21 cellular contexts compared by ENCODE assay signal in genomic region chr17:27627514-27627913, GRCh38. TPM values are rescaled to one million over a fixed set of nuclear protein-coding genes. Genes with fewer than 3 reads are reported as not detected.
A peak's percentile ranks its signal among the peaks of the same experiment; 100 is the strongest.
DNase-seq lines count a peak whose midpoint lies in the region; ATAC-seq, FAIRE-seq and TF ChIP-seq lines count a peak whose summit lies in the region.
"Had no signal": no experiment of that assay in that cellular context is flagged by ENCODE, and none has a peak within 500 bp of the region (broad histone marks: within the 10 kb centered on the region; RNA-seq: fewer than 3 reads in every experiment).

No MANE protein-coding gene starts in this region.

- no peak overlapping the region for H3K27ac ChIP-seq in K562 (ENCODE audit: extremely low read depth, low read depth, low read length)

- peaks cover 46% of the 10 kb centered on the region for H3K4me1 Mint-ChIP-seq in activated naive CD4-positive, alpha-beta T cell treated with anti-CD3 and anti-CD28 coated beads, Interleukin-2, amount 10 ng/mL, durations not matched to agents 7 days and 5 days
- H3K4me1 Mint-ChIP-seq in progenitor cell of endocrine pancreas (ENCODE audit: low read depth): no peaks in the 10 kb centered on the region

- POLR2A ChIA-PET in K562 (lab: Yijun Ruan, JAX): interaction anchor here (0.8 kb wide), 1 partner anchor 309 kb away, joined by 5 read pairs; no protein-coding TSS in a partner anchor

- no peak overlapping the region for H3K4me3 ChIP-seq in K562
- H3K4me3 ChIP-seq: GM12878, GM23338 had no signal

- no peaks in the 10 kb centered on the region for H3K79me2 ChIP-seq in K562 (ENCODE audit: control insufficient read depth, insufficient read depth, low read length)

- CTCF ChIA-PET in activated naive CD4-positive, alpha-beta T cell treated with anti-CD3 and anti-CD28 coated beads, Interleukin-2, amount 10 ng/mL, durations not matched to agents 7 days and 5 days (lab: Charles Lee): interaction anchor here (1.5 kb wide), 1 partner anchor 18 kb away, joined by 3 read pairs; no protein-coding TSS in a partner anchor
- CTCF ChIA-PET in K562 (lab: Yijun Ruan, JAX; ENCODE audit: low intra/inter-chr PET ratio): no interaction called here

- DNase-seq in activated naive CD4-positive, alpha-beta T cell treated with anti-CD3 and anti-CD28 coated beads, Interleukin-2, amount 10 ng/mL, durations not matched to agents 7 days and 5 days: no peak
- no peak for DNase-seq in activated naive CD4-positive, alpha-beta T cell treated with Interleukin-2 at 50 U/mL for 16 hours
- DNase-seq in D341Med (ENCODE audit: low spot score): peak; percentile 21
- no peak for DNase-seq in K562 (ENCODE audit: extremely low read depth in 1 of 4, low spot score in 3 of 4)
- DNase-seq in progenitor cell of endocrine pancreas (ENCODE audit: low spot score, unreplicated experiment): no peak
- no peak for DNase-seq in HuH-7 (ENCODE audit: low spot score)
- DNase-seq: C1 segment of cervical spinal cord; Caco-2; CD8-positive, alpha-beta T cell; DMS 273 treated with DMSO at 0.1 percent for 48 hours; DMS79; EL; GDM1; H9 had no signal

- TF ChIP-seq EP300 in K562 (IDR thresholded peaks at IDR 0.05; ENCODE audit: low read length): no peak

- no peaks in the 10 kb centered on the region; the same call in 1 of the 2 replicates for H4K20me1 ChIP-seq in K562 (replicated peaks; ENCODE audit: control insufficient read depth, insufficient read depth, low read length)

- H3K9ac ChIP-seq in K562 (ENCODE audit: insufficient read depth in 1 of 2, low read depth in 2 of 2, low read length in 2 of 2): no peak overlapping the region

- no peaks in the 10 kb centered on the region for H3K9me3 Mint-ChIP-seq in activated naive CD4-positive, alpha-beta T cell treated with anti-CD3 and anti-CD28 coated beads, Interleukin-2, amount 10 ng/mL, durations not matched to agents 7 days and 5 days
- H3K9me3 Mint-ChIP-seq in progenitor cell of endocrine pancreas (ENCODE audit: low read depth): no peaks in the 10 kb centered on the region
- H3K9me3 Mint-ChIP-seq: CD8-positive, alpha-beta T cell; H9 had no signal

- BruUV-seq in K562 (replicated peaks; lab: Mats Ljungman, UMichigan): no TSS peak

- H2AFZ ChIP-seq in K562 (ENCODE audit: low read depth, low read length): no peak overlapping the region
- H2AFZ ChIP-seq: GM23338 had no signal

- H3K4me2 ChIP-seq in K562 (ENCODE audit: insufficient read depth, low read length): no peak overlapping the region
- H3K4me2 ChIP-seq: GM23338 had no signal

- in situ Hi-C loops in K562 (cut with MboI): no loop called here

- no peak overlapping the region for H3K4me3 Mint-ChIP-seq in activated naive CD4-positive, alpha-beta T cell treated with anti-CD3 and anti-CD28 coated beads, Interleukin-2, amount 10 ng/mL, durations not matched to agents 7 days and 5 days
- H3K4me3 Mint-ChIP-seq in progenitor cell of endocrine pancreas (ENCODE audit: low read depth): no peak overlapping the region
- H3K4me3 Mint-ChIP-seq: CD8-positive, alpha-beta T cell; GM23338; H9 had no signal

- H3K27me3 Mint-ChIP-seq in activated naive CD4-positive, alpha-beta T cell treated with anti-CD3 and anti-CD28 coated beads, Interleukin-2, amount 10 ng/mL, durations not matched to agents 7 days and 5 days: no peaks in the 10 kb centered on the region
- H3K27me3 Mint-ChIP-seq in progenitor cell of endocrine pancreas: no peaks in the 10 kb centered on the region

- no peaks in the 10 kb centered on the region for H3K9me1 ChIP-seq in K562 (ENCODE audit: control insufficient read depth, insufficient read depth, low read length)

- TF ChIP-seq CTCF in K562 (IDR thresholded peaks at IDR 0.05 in 2 of 3, conservative IDR thresholded peaks at IDR 0.05 in 1 of 3; ENCODE audit: insufficient read depth in 2 of 3, low read depth in 1 of 3, low read length in 3 of 3) (no peak), progenitor cell of endocrine pancreas (IDR thresholded peaks at IDR 0.05; ENCODE audit: unreplicated experiment) (no peak)

- no peak for TF ChIP-seq POLR2A in K562 (conservative IDR thresholded peaks at IDR 0.05)

- no peak for FAIRE-seq in K562 (lab: Jason Lieb, UNC)
- FAIRE-seq: D721Med, GM12878, GM18507 had no signal

- peaks cover 37% of the 10 kb centered on the region; the same call in 2 of the 3 replicates for H3K36me3 ChIP-seq in K562 (ENCODE audit: control insufficient read depth, insufficient read depth, low read length)

- H3K9me3 ChIP-seq in K562 (replicated peaks; ENCODE audit: control insufficient read depth, insufficient read depth, low read depth, low read length): no peaks in the 10 kb centered on the region
- H3K9me3 ChIP-seq: Caco-2 had no signal

- no peaks in the 10 kb centered on the region for H3K27me3 ChIP-seq in K562 (ENCODE audit: control insufficient read depth in 2 of 2, insufficient read depth in 2 of 2, low read length in 2 of 2)

- peak overlapping the region; percentile 47 for H3K27ac Mint-ChIP-seq in activated naive CD4-positive, alpha-beta T cell treated with anti-CD3 and anti-CD28 coated beads, Interleukin-2, amount 10 ng/mL, durations not matched to agents 7 days and 5 days
- peak overlapping the region; percentile 38 for H3K27ac Mint-ChIP-seq in progenitor cell of endocrine pancreas
- H3K27ac Mint-ChIP-seq: CD8-positive, alpha-beta T cell; GM23338; H9 had no signal

- ATAC-seq in K562 (no peak; the same call in 1 of the 3 replicates), HG02852 (IDR thresholded peaks at IDR 0.05; ENCODE audit: unreplicated experiment) (no peak), SK-N-SH treated with all-trans-retinoic acid at 6 μM for 48 hours (no peak)
- ATAC-seq: CD8-positive, alpha-beta T cell; GM12878; GM23338; HCT116 had no signal

- intact Hi-C loops in K562 (cut with micrococcal nuclease): no loop called here

- H3K4me1 ChIP-seq in K562 (replicated peaks in 1 of 2; ENCODE audit: control insufficient read depth in 2 of 2, insufficient read depth in 2 of 2, low read length in 2 of 2): peaks cover 2 to 13% of the 10 kb centered on the region in 2 experiments
- H3K4me1 ChIP-seq: Caco-2 had no signal

- 83% methylated on average over 10 of the region's 10 CpGs for WGBS in K562 (ENCODE audit: insufficient coverage, low coverage, missing lambda C conversion rate)

- TF ChIP-seq RAD21 in K562 (CRISPR knock-in tag; conservative IDR thresholded peaks at IDR 0.05 in 1 of 2, IDR thresholded peaks at IDR 0.05 in 1 of 2): no peak

- peaks cover 35% of the 10 kb centered on the region for H3K36me3 Mint-ChIP-seq in activated naive CD4-positive, alpha-beta T cell treated with anti-CD3 and anti-CD28 coated beads, Interleukin-2, amount 10 ng/mL, durations not matched to agents 7 days and 5 days
- peaks cover 7% of the 10 kb centered on the region for H3K36me3 Mint-ChIP-seq in progenitor cell of endocrine pancreas (ENCODE audit: insufficient read depth)

TF ChIP-seq in K562, 482 proteins besides CTCF, POLR2A, EP300 and RAD21 (continues in another document):
- TF ChIP-seq ZNF639 (CRISPR knock-in tag; conservative IDR thresholded peaks at IDR 0.05 in 1 of 2, IDR thresholded peaks at IDR 0.05 in 1 of 2) (no peak), DACH1 (IDR thresholded peaks at IDR 0.05; ENCODE audit: partially characterized antibody) (no peak), POLR2AphosphoS5 (IDR thresholded peaks at IDR 0.05; ENCODE audit: control insufficient read depth, insufficient read depth, low read depth, low read length) (no peak)

TF ChIP-seq in SK-N-SH treated with all-trans-retinoic acid at 6 μM for 48 hours, 23 proteins besides CTCF, POLR2A, EP300 and RAD21 (continues in another document):
- TF ChIP-seq TCF4 (CRISPR knock-in tag; IDR thresholded peaks at IDR 0.05; ENCODE audit: borderline replicate concordance) (no peak), TOX (CRISPR knock-in tag; IDR thresholded peaks at IDR 0.05; ENCODE audit: borderline replicate concordance) (no peak), ZFP30 (CRISPR knock-in tag; IDR thresholded peaks at IDR 0.05) (no peak), ARNTL (CRISPR knock-in tag; IDR thresholded peaks at IDR 0.05; ENCODE audit: borderline replicate concordance, low read depth) (no peak), CSDC2 (CRISPR knock-in tag; IDR thresholded peaks at IDR 0.05) (no peak), SNAI2 (CRISPR knock-in tag; IDR thresholded peaks at IDR 0.05) (no peak), ZC3H10 (CRISPR knock-in tag; IDR thresholded peaks at IDR 0.05) (no peak), ESRRG (CRISPR knock-in tag; IDR thresholded peaks at IDR 0.05) (no peak), PATZ1 (CRISPR knock-in tag; IDR thresholded peaks at IDR 0.05; ENCODE audit: borderline replicate concordance) (no peak)

RNA-seq across cellular contexts. Expression of gene LGALS9, which starts 3.5 kb away (rescaled TPM):
- total RNA-seq in K562 (2011; cell fraction: chromatin; rRNA removed; ENCODE audit: low replicate concordance): 22.6 and 54.0 TPM in 2 replicates
- total RNA-seq in K562 (2011; cell fraction: nucleolus; rRNA removed): 22.5 and 24.7 TPM in 2 replicates
- 26.1 and 40.6 TPM in 2 replicates for total RNA-seq in K562 (2011; cell fraction: nucleoplasm; rRNA removed)
- total RNA-seq in K562 (2014; rRNA removed) (2.8 and 3.0 TPM in 2 replicates), K562 (2014; rRNA removed; fragmentation: Illumina TruSeq; extraction: Trizol) (1.7 and 2.0 TPM in 2 replicates), K562 (2015; rRNA removed; fragmentation: Illumina TruSeq; extraction: Trizol) (3.7 and 4.8 TPM in 2 replicates), K562 (2021) (4.6 and 5.0 TPM in 2 replicates), progenitor cell of endocrine pancreas (2.1 and 3.1 TPM in 2 replicates)
- polyA plus RNA-seq in K562 (2011; rRNA removed) (1.5 and 7.3 TPM in 2 replicates), K562 (2014; fragmentation: Illumina TruSeq; extraction: Trizol) (3.8 and 5.8 TPM in 2 replicates), K562 (2014; fragmentation: Nextera tagmentation; extraction: Ambion mirVana) (under 1 TPM; 0.45 to 0.77 TPM), K562 (2014; rRNA removed) (5.6 and 6.9 TPM in 2 replicates)
- polyA plus RNA-seq in K562 (2011; cell fraction: cytosol; rRNA removed): 3.5 and 4.4 TPM in 2 replicates
- 11.1 and 15.7 TPM in 2 replicates for polyA plus RNA-seq in K562 (2011; cell fraction: nucleus; rRNA removed)
- polyA plus RNA-seq in K562 (2012): 9.1 and 14.2 TPM in 2 replicates
- polyA minus RNA-seq in K562 (2011; rRNA and poly(A)+ RNA removed): 3.0 and 4.4 TPM in 2 replicates
- polyA minus RNA-seq in K562 (2011; cell fraction: cytosol; rRNA and poly(A)+ RNA removed): 1.9 and 2.5 TPM in 2 replicates
- polyA minus RNA-seq in K562 (2011; cell fraction: nucleus; rRNA and poly(A)+ RNA removed): 3.1 and 7.2 TPM in 2 replicates
